In genomic region chr15:68114356-68114755, GRCh38 we compare ENCODE assay signal across 8 cellular contexts.
A peak's percentile ranks its signal among the peaks of the same experiment; 100 is the strongest.
DNase-seq lines count a peak whose midpoint lies in the region; ATAC-seq and TF ChIP-seq lines count a peak whose summit lies in the region.

No MANE protein-coding gene starts in this region.

- no peak overlapping the region for H3K27ac Mint-ChIP-seq in endodermal cell

- H3K27me3 Mint-ChIP-seq in endodermal cell (ENCODE audit: insufficient read depth), result no peaks in the 10 kb centered on the region

- H3K4me3 ChIP-seq in GM12865 (ENCODE audit: low read depth, low read length), result peak overlapping the region; percentile 45
- peak overlapping the region; percentile 13 for H3K4me3 ChIP-seq in RWPE2 (ENCODE audit: severe bottlenecking)
- H3K4me3 ChIP-seq in gastrocnemius medialis, result peak overlapping the region; percentile 8 to 57 (median 45)
- H3K4me3 ChIP-seq in endodermal cell (ENCODE audit: low read length), result no peak overlapping the region

- TF ChIP-seq CTCF in GM12865 (IDR thresholded peaks at IDR 0.05; ENCODE audit: insufficient read depth, low read depth, low read length, missing control alignments) (no peak), RWPE2 (IDR thresholded peaks at IDR 0.05; ENCODE audit: poor library complexity, severe bottlenecking) (no peak), gastrocnemius medialis (IDR thresholded peaks at IDR 0.05 in 4 of 5, conservative IDR thresholded peaks at IDR 0.05 in 1 of 5) (no peak), endodermal cell (conservative IDR thresholded peaks at IDR 0.05) (no peak)

- H3K9me3 Mint-ChIP-seq in endodermal cell, result no peaks in the 10 kb centered on the region

- 88% methylated on average over 1 of the region's 1 CpG; no CpG with 5 or more reads in 1 of the 2 experiments for WGBS in endodermal cell (ENCODE audit: insufficient coverage in 1 of 2, insufficient read length in 1 of 2), 2 experiments

- ATAC-seq in RWPE2 (ENCODE audit: low read depth) (peak; percentile 51), gastrocnemius medialis (peak; percentile 68 to 82), GM21528 (IDR thresholded peaks at IDR 0.05; ENCODE audit: low FRiP score, unreplicated experiment) (no peak), HG03045 (IDR thresholded peaks at IDR 0.05; ENCODE audit: unreplicated experiment) (no peak)

- H3K36me3 ChIP-seq in RWPE2 (ENCODE audit: low read depth) (no peaks in the 10 kb centered on the region), gastrocnemius medialis (no peaks in the 10 kb centered on the region), endodermal cell (ENCODE audit: control insufficient read depth, insufficient read depth, low read length) (no peaks in the 10 kb centered on the region)

- no peaks in the 10 kb centered on the region for H3K27me3 ChIP-seq in RWPE2 (ENCODE audit: insufficient read depth, poor library complexity, severe bottlenecking)
- H3K27me3 ChIP-seq in gastrocnemius medialis, result no peaks in the 10 kb centered on the region
- H3K27me3 ChIP-seq in endodermal cell (ENCODE audit: control insufficient read depth, insufficient read depth, low read length, poor library complexity, severe bottlenecking), result no peaks in the 10 kb centered on the region

- in situ Hi-C loops in gastrocnemius medialis (cut with MboI; ENCODE audit: low sequenced_read_pairs in 4 of 4), result no loop called here

- no peak overlapping the region for H3K4me3 Mint-ChIP-seq in endodermal cell

- H3K4me1 Mint-ChIP-seq in endodermal cell, result peaks cover 4% of the 10 kb centered on the region

- H3K9me3 ChIP-seq in RWPE2 (ENCODE audit: severe bottlenecking) (no peaks in the 10 kb centered on the region), gastrocnemius medialis (no peaks in the 10 kb centered on the region), endodermal cell (ENCODE audit: control insufficient read depth, low read length) (no peaks in the 10 kb centered on the region)

- TF ChIP-seq POLR2A in gastrocnemius medialis (IDR thresholded peaks at IDR 0.05), result no peak

- H3K27ac ChIP-seq in RWPE2 (ENCODE audit: poor library complexity, severe bottlenecking) (no peak overlapping the region), gastrocnemius medialis (peak overlapping the region; percentile 42 to 71 (median 52)), endodermal cell (ENCODE audit: low read depth, low read length) (no peak overlapping the region)

- intact Hi-C loops in gastrocnemius medialis (cut with DNase I; ENCODE audit: low total_unique reads), result loop anchor here (10.0 kb wide), 1 partner anchor 60 kb away; the partner anchor contains the start of gene PIAS1

- H3K4me1 ChIP-seq in RWPE2 (ENCODE audit: insufficient read depth, poor library complexity, severe bottlenecking) (peaks cover 20% of the 10 kb centered on the region), gastrocnemius medialis (peaks cover 36 to 42% of the 10 kb centered on the region in 2 donors), endodermal cell (ENCODE audit: control insufficient read depth, insufficient read depth, low read length) (no peaks in the 10 kb centered on the region)

- H3K9ac ChIP-seq in endodermal cell (ENCODE audit: extremely low read depth, low read length, poor library complexity, severe bottlenecking), result no peak overlapping the region

- DNase-seq in GM12865 (ENCODE audit: low read depth), result peak; percentile 23
- DNase-seq in RWPE2 (ENCODE audit: low spot score), result no peak
- peak; percentile 63 for DNase-seq in fibroblast of peridontal ligament (ENCODE audit: extremely low read depth)
- DNase-seq in gastrocnemius medialis, result no peak
- DNase-seq in endodermal cell, result no peak
- no peak for DNase-seq in GF-D8 (lab: John Stamatoyannopoulos, UW)

- peaks cover 13% of the 10 kb centered on the region for H3K36me3 Mint-ChIP-seq in endodermal cell (ENCODE audit: low read depth)

Comparison
In these comparisons a context has a peak if more than half of its experiments do, and no peak if none do; other contexts are left out.
1. DNase-seq: peak in GM12865 (single experiment) and fibroblast of peridontal ligament (single experiment); none in RWPE2 (single experiment), gastrocnemius medialis (0 of 2), endodermal cell (single experiment) and GF-D8 (single experiment).
2. ATAC-seq: peak in RWPE2 (single experiment) and gastrocnemius medialis (2 of 2); none in GM21528 (single experiment) and HG03045 (single experiment).
3. H3K27ac ChIP-seq: peak in gastrocnemius medialis (4 of 4); none in RWPE2 (single experiment) and endodermal cell (single experiment).